In genomic region chr4:190020790-190021717, GRCh38 we compare ENCODE assay signal across 8 cellular contexts. TPM values are rescaled to one million over a fixed set of nuclear protein-coding genes. Genes with fewer than 3 reads are reported as not detected.
DNase-seq lines count a peak whose midpoint lies in the region; ATAC-seq and TF ChIP-seq lines count a peak whose summit lies in the region.

No MANE protein-coding gene starts in this region.

- TF ChIP-seq CTCF in AG10803 (conservative IDR thresholded peaks at IDR 0.05; ENCODE audit: low read length): no peak
- no peak for TF ChIP-seq CTCF in lower lobe of right lung (IDR thresholded peaks at IDR 0.05)

- H3K36me3 ChIP-seq in NT2/D1 (ENCODE audit: insufficient read depth, insufficient read length, low read length) (no peaks in the 10 kb centered on the region), lower lobe of right lung (no peaks in the 10 kb centered on the region)

- peaks cover 7% of the 10 kb centered on the region for H3K4me1 ChIP-seq in NT2/D1 (ENCODE audit: insufficient read depth, insufficient read length)
- H3K4me1 ChIP-seq in lower lobe of right lung: peaks cover 7% of the 10 kb centered on the region

- no peak overlapping the region for H3K27ac ChIP-seq in lower lobe of right lung

- DNase-seq in AG10803 (ENCODE audit: low read depth) (peak; percentile 34), NT2/D1 (ENCODE audit: low read depth, low spot score) (peak; percentile 51), cerebellum (ENCODE audit: low spot score) (peak; percentile 76), lower lobe of right lung (peak; percentile 52), NCI-H1105 treated with DMSO at 0.1 percent for 48 hours (lab: John Stamatoyannopoulos, UW) (no peak), T1000 (lab: John Stamatoyannopoulos, UW) (no peak), NCI-H82 (lab: John Stamatoyannopoulos, UW) (no peak)

- intact Hi-C loops in lower lobe of right lung (cut with DNase I): no loop called here

- no peak overlapping the region; the same call in 1 of the 2 replicates for H3K4me3 ChIP-seq in AG10803 (ENCODE audit: low read length)
- H3K4me3 ChIP-seq in NT2/D1 (ENCODE audit: insufficient read length, low read depth): peak overlapping the region; percentile 24
- peak overlapping the region; percentile 17 for H3K4me3 ChIP-seq in lower lobe of right lung

- no peaks in the 10 kb centered on the region for H3K9me3 ChIP-seq in NT2/D1 (ENCODE audit: insufficient read depth, low read length)
- H3K9me3 ChIP-seq in lower lobe of right lung: no peaks in the 10 kb centered on the region

- ATAC-seq in lower lobe of right lung: peak; percentile 42 to 63
- no peak for ATAC-seq in HG02642 (IDR thresholded peaks at IDR 0.05; ENCODE audit: poor library complexity, unreplicated experiment)

- H3K27me3 ChIP-seq in NT2/D1 (ENCODE audit: insufficient read depth, insufficient read length) (peaks cover 66% of the 10 kb centered on the region), lower lobe of right lung (ENCODE audit: low read depth) (peaks cover 53% of the 10 kb centered on the region)

- H3K9ac ChIP-seq in NT2/D1 (ENCODE audit: insufficient read length, low read depth): peak overlapping the region; percentile 42

RNA-seq across cellular contexts. Expression of gene FRG2, which starts 6.0 kb away (rescaled TPM):
- total RNA-seq in cerebellum (not detected), lower lobe of right lung (not detected)

RNA-seq across cellular contexts. Expression of gene DBET, which starts 43.2 kb away (rescaled TPM):
- total RNA-seq in cerebellum: not detected
- total RNA-seq in lower lobe of right lung: not detected

Comparison
In these comparisons a context has a peak if more than half of its experiments do, and no peak if none do; other contexts are left out.
1. DNase-seq: peak in AG10803 (single experiment), NT2/D1 (single experiment), cerebellum (single experiment) and lower lobe of right lung (single experiment); none in NCI-H1105 treated with DMSO at 0.1 percent for 48 hours (single experiment), T1000 (single experiment) and NCI-H82 (single experiment).